12 cellular contexts compared by ENCODE assay signal in genomic region chr1:1355376-1355775, GRCh38. TPM values are rescaled to one million over a fixed set of nuclear protein-coding genes. Genes with fewer than 3 reads are reported as not detected.
DNase-seq lines count a peak whose midpoint lies in the region; ATAC-seq and TF ChIP-seq lines count a peak whose summit lies in the region.
"Had no signal": no experiment of that assay in that cellular context is flagged by ENCODE, and none has a peak within 500 bp of the region (broad histone marks: within the 10 kb centered on the region; RNA-seq: fewer than 3 reads in every experiment).

No MANE protein-coding gene starts in this region.

- peaks cover 37% of the 10 kb centered on the region for H3K4me1 Mint-ChIP-seq in mesothelial cell of epicardium

- no peak for ATAC-seq in Right ventricle myocardium inferior
- no peak for ATAC-seq in left cardiac atrium
- ATAC-seq in upper lobe of right lung: peak; percentile 48

- H3K27me3 ChIP-seq in upper lobe of right lung: peaks cover 23% of the 10 kb centered on the region

- intact Hi-C loops in Right ventricle myocardium inferior (cut with DNase I) (no loop called here), left cardiac atrium (cut with DNase I) (no loop called here), upper lobe of right lung (cut with DNase I) (no loop called here)

- no peaks in the 10 kb centered on the region for H3K36me3 ChIP-seq in upper lobe of right lung

- H3K4me3 Mint-ChIP-seq in mesothelial cell of epicardium: no peak overlapping the region
- H3K4me3 Mint-ChIP-seq: neural crest cell had no signal

- H3K4me1 ChIP-seq in upper lobe of right lung: peaks cover 31% of the 10 kb centered on the region

- no peak overlapping the region for H3K27ac Mint-ChIP-seq in mesothelial cell of epicardium

- H3K9me3 Mint-ChIP-seq in mesothelial cell of epicardium: no peaks in the 10 kb centered on the region
- H3K9me3 Mint-ChIP-seq: neural crest cell had no signal

- no peak overlapping the region for H3K27ac ChIP-seq in upper lobe of right lung

- peaks cover 4% of the 10 kb centered on the region for H3K27me3 Mint-ChIP-seq in mesothelial cell of epicardium (ENCODE audit: low read depth)

- DNase-seq in Right ventricle myocardium inferior (ENCODE audit: missing footprints) (peak; percentile 73), left cardiac atrium (no peak), amniotic epithelial cell (ENCODE audit: low read depth) (peak; percentile 42), left kidney (ENCODE audit: low read depth, low spot score) (peak; percentile 86), upper lobe of right lung (no peak), middle frontal gyrus (ENCODE audit: extremely low spot score, low spot score) (no peak), mesothelial cell of epicardium (ENCODE audit: low spot score in 2 of 2, unreplicated experiment in 2 of 2) (no peak), NCI-H1417 (lab: John Stamatoyannopoulos, UW) (no peak)
- DNase-seq: activated CD4-positive, alpha-beta T cell treated with anti-CD3 and anti-CD28 coated beads for 1 hour; DND-41; effector CD4-positive, alpha-beta T cell had no signal

- H3K9me3 ChIP-seq in upper lobe of right lung: no peaks in the 10 kb centered on the region

- TF ChIP-seq CTCF in upper lobe of right lung (IDR thresholded peaks at IDR 0.05) (no peak), mesothelial cell of epicardium (IDR thresholded peaks at IDR 0.05; ENCODE audit: unreplicated experiment) (no peak)

- H3K4me3 ChIP-seq in upper lobe of right lung: peak overlapping the region; percentile 21

- H3K36me3 Mint-ChIP-seq in mesothelial cell of epicardium: peaks cover 2% of the 10 kb centered on the region

RNA-seq across cellular contexts. Expression of gene MXRA8, which starts 3.0 kb away (rescaled TPM):
- total RNA-seq in Right ventricle myocardium inferior: 21.8 TPM
- total RNA-seq in left cardiac atrium: 10 to 100 TPM; 38.3 to 44.3 TPM
- 66.3 TPM for total RNA-seq in upper lobe of right lung
- 157 to 163 TPM (median 161 TPM) in 3 replicates for total RNA-seq in mesothelial cell of epicardium

RNA-seq across cellular contexts. Expression of gene DVL1, which starts 6.2 kb away (rescaled TPM):
- total RNA-seq in Right ventricle myocardium inferior (119 TPM), left cardiac atrium (10 to 100 TPM; 63.5 to 69.2 TPM), upper lobe of right lung (66.0 TPM), mesothelial cell of epicardium (54.5 to 58.5 TPM (median 54.7 TPM) in 3 replicates)

RNA-seq across cellular contexts. Expression of gene AURKAIP1, which starts 19.6 kb away (rescaled TPM):
- total RNA-seq in Right ventricle myocardium inferior: 265 TPM
- total RNA-seq in left cardiac atrium: 100 to 1,000 TPM; 184 to 199 TPM
- 92.1 TPM for total RNA-seq in upper lobe of right lung
- total RNA-seq in mesothelial cell of epicardium: 75.5 to 78.6 TPM (median 78.3 TPM) in 3 replicates

RNA-seq across cellular contexts. Expression of gene TAS1R3, which starts 24.3 kb away (rescaled TPM):
- total RNA-seq in Right ventricle myocardium inferior (0.51 TPM), left cardiac atrium (under 1 TPM; 0.44 to 0.65 TPM), upper lobe of right lung (0.32 TPM), mesothelial cell of epicardium (0.98 to 1.0 TPM (median 1.00 TPM) in 3 replicates)

RNA-seq across cellular contexts. Expression of gene CPTP, which starts 30.8 kb away (rescaled TPM):
- 119 TPM for total RNA-seq in Right ventricle myocardium inferior
- 10 to 100 TPM; 31.8 to 32.5 TPM for total RNA-seq in left cardiac atrium
- 20.4 TPM for total RNA-seq in upper lobe of right lung
- total RNA-seq in mesothelial cell of epicardium: 17.8 to 19.3 TPM (median 18.5 TPM) in 3 replicates

Comparison
In these comparisons a context has a peak if more than half of its experiments do, and no peak if none do; other contexts are left out.
1. DNase-seq: peak in Right ventricle myocardium inferior (single experiment), amniotic epithelial cell (single experiment) and left kidney (single experiment); none in left cardiac atrium (single experiment), upper lobe of right lung (single experiment), middle frontal gyrus (single experiment), mesothelial cell of epicardium (0 of 2) and NCI-H1417 (0 of 3).